9 cellular contexts compared by ENCODE assay signal in the genomic region with DNA sequence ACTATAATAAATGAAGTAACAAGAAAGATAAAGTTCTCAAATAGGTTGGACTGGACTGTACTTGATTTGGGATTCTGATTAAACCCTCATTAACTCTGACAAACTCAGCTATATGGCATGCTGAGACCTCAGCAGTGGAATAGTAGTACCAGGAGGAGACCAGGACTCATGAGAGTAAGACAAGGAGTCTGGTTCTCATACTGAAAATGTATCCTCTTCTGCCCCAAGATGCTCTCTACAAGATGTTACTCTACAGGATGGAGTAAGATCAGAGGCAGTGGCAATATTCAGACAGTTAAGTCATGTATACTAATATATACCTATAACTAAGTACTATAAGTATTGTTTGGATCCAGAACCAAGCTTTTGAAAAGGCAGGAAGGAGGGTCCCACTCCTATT. TPM values are rescaled to one million over a fixed set of nuclear protein-coding genes. Genes with fewer than 3 reads are reported as not detected.
DNase-seq lines count a peak whose midpoint lies in the region; ATAC-seq, FAIRE-seq and TF ChIP-seq lines count a peak whose summit lies in the region.
"Had no signal": no experiment of that assay in that cellular context is flagged by ENCODE, and none has a peak within 500 bp of the region (broad histone marks: within the 10 kb centered on the region; RNA-seq: fewer than 3 reads in every experiment).

No MANE protein-coding gene starts in this region.

- TF ChIP-seq EP300 in H1 (IDR thresholded peaks at IDR 0.05; ENCODE audit: borderline replicate concordance in 1 of 2, low read depth in 2 of 2, low read length in 2 of 2): no peak

- no peak overlapping the region for H2BK120ac ChIP-seq in H1 (replicated peaks; ENCODE audit: low read depth, low read length)

- H3K9me3 Mint-ChIP-seq in activated T-cell treated with anti-CD3 and anti-CD28 coated beads, Interleukin-2, amount 50 U/mL, for 24 hours: no peaks in the 10 kb centered on the region
- no peaks in the 10 kb centered on the region for H3K9me3 Mint-ChIP-seq in stimulated activated effector memory CD8-positive, alpha-beta T cell treated with anti-CD3 and anti-CD28 coated beads, Interleukin-12 subunit alpha, Interleukin-12 subunit beta, amount 100 ng/mL, for 72 hours

- no peak overlapping the region for H3K4ac ChIP-seq in H1 (replicated peaks; ENCODE audit: insufficient read length, low read depth, low read length)

- H3K9me3 ChIP-seq in OCI-LY1 (ENCODE audit: low read length) (no peaks in the 10 kb centered on the region), H1 (ENCODE audit: insufficient read depth in 2 of 2, low read depth in 1 of 2, low read length in 1 of 2) (no peaks in the 10 kb centered on the region), mucosa of descending colon (no peaks in the 10 kb centered on the region), adrenal gland (replicated peaks in 1 of 3) (no peaks in the 10 kb centered on the region)

- no peak overlapping the region for H4K91ac ChIP-seq in H1 (replicated peaks; ENCODE audit: insufficient read length, low read length)

- H4K8ac ChIP-seq in H1 (ENCODE audit: extremely low read depth, insufficient read depth, low read length): no peak overlapping the region

- H3K9ac ChIP-seq in OCI-LY1 (ENCODE audit: low read length) (no peak overlapping the region), H1 (replicated peaks in 1 of 4; ENCODE audit: extremely low read depth in 1 of 4, low read depth in 3 of 4, low read length in 3 of 4) (peak overlapping the region in 1 of 4 experiments; percentile 41; a peak in 1 of 7 replicates)

- H3K23ac ChIP-seq in H1 (ENCODE audit: insufficient read length): no peak overlapping the region

- no peak overlapping the region for H2BK5ac ChIP-seq in H1 (ENCODE audit: low read depth, low read length)

- ATAC-seq in stimulated activated effector memory CD8-positive, alpha-beta T cell treated with anti-CD3 and anti-CD28 coated beads, Interleukin-12 subunit alpha, Interleukin-12 subunit beta, amount 100 ng/mL, for 72 hours: no peak
- no peak for ATAC-seq in mucosa of descending colon

- no peaks in the 10 kb centered on the region for H3K27me3 ChIP-seq in OCI-LY1 (ENCODE audit: insufficient read depth, low read length)
- H3K27me3 ChIP-seq in H1 (replicated peaks in 1 of 4; ENCODE audit: control insufficient read depth in 3 of 4, extremely low read depth in 1 of 4, insufficient read depth in 3 of 4, low read length in 3 of 4): no peaks in the 10 kb centered on the region
- H3K27me3 ChIP-seq in adrenal gland: no peaks in the 10 kb centered on the region

- POLR2A ChIA-PET in H1 (lab: Charles Lee; ENCODE audit: partially characterized antibody): interaction anchor here (0.6 to 11.0 kb wide), 13 partner anchors 9 to 740 kb away, joined by 3 to 890 read pairs (median 6); partner anchors contain the start of genes SNX14 and SYNCRIP

- H3K4me2 ChIP-seq in OCI-LY1 (ENCODE audit: low read length) (peak overlapping the region; percentile 90; the same call in 1 of the 2 replicates), H1 (ENCODE audit: insufficient read depth in 1 of 2, low read depth in 2 of 2, low read length in 2 of 2) (peak overlapping the region; percentile 15 to 76; a peak in 3 of 4 replicates)

- H2AK5ac ChIP-seq in H1 (ENCODE audit: low read depth, low read length): no peak overlapping the region

- peaks cover 73% of the 10 kb centered on the region for H3K36me3 Mint-ChIP-seq in activated T-cell treated with anti-CD3 and anti-CD28 coated beads, Interleukin-2, amount 50 U/mL, for 24 hours (ENCODE audit: low read depth)
- H3K36me3 Mint-ChIP-seq in stimulated activated effector memory CD8-positive, alpha-beta T cell treated with anti-CD3 and anti-CD28 coated beads, Interleukin-12 subunit alpha, Interleukin-12 subunit beta, amount 100 ng/mL, for 72 hours: peaks cover 73% of the 10 kb centered on the region

- H4K20me1 ChIP-seq in OCI-LY1 (ENCODE audit: insufficient read depth, low read length) (no peaks in the 10 kb centered on the region), H1 (replicated peaks in 1 of 2; ENCODE audit: control insufficient read depth in 1 of 2, insufficient read depth in 2 of 2, low read length in 2 of 2) (peaks cover 20 to 25% of the 10 kb centered on the region in 2 experiments)

- peaks cover 69% of the 10 kb centered on the region for H3K4me1 Mint-ChIP-seq in activated T-cell treated with anti-CD3 and anti-CD28 coated beads, Interleukin-2, amount 50 U/mL, for 24 hours (ENCODE audit: low read depth)
- H3K4me1 Mint-ChIP-seq in stimulated activated effector memory CD8-positive, alpha-beta T cell treated with anti-CD3 and anti-CD28 coated beads, Interleukin-12 subunit alpha, Interleukin-12 subunit beta, amount 100 ng/mL, for 72 hours: peaks cover 68% of the 10 kb centered on the region

- no peak for TF ChIP-seq CTCF in OCI-LY1 (IDR thresholded peaks at IDR 0.05; ENCODE audit: low read length)
- no peak for TF ChIP-seq CTCF in H1 (IDR thresholded peaks at IDR 0.05; ENCODE audit: control extremely low read depth in 1 of 3, insufficient read depth in 1 of 3, low read depth in 1 of 3, low read length in 3 of 3)
- no peak for TF ChIP-seq CTCF in mucosa of descending colon (IDR thresholded peaks at IDR 0.05)
- no peak for TF ChIP-seq CTCF in adrenal gland (IDR thresholded peaks at IDR 0.05)

- CTCF ChIA-PET in H1 (lab: Charles Lee; ENCODE audit: partially characterized antibody): interaction anchor here (1.6 to 2.9 kb wide), 2 partner anchors 8 to 35 kb away, joined by 5 to 18 read pairs; no protein-coding TSS in a partner anchor

- DNase-seq in activated T-cell treated with anti-CD3 and anti-CD28 coated beads, Interleukin-2, amount 50 U/mL, for 24 hours: no peak
- no peak for DNase-seq in activated T-cell treated with anti-CD3 and anti-CD28 coated beads, Interleukin-2, amount 50 U/mL, for 1 hour
- DNase-seq in H1 (ENCODE audit: low read depth in 1 of 2, low spot score in 2 of 2): no peak
- no peak for DNase-seq in stimulated activated effector memory CD8-positive, alpha-beta T cell treated with anti-CD3 and anti-CD28 coated beads, Interleukin-12 subunit alpha, Interleukin-12 subunit beta, amount 100 ng/mL, for 72 hours (ENCODE audit: low spot score in 2 of 2)
- no peak for DNase-seq in mucosa of descending colon
- DNase-seq in HuH-7 (ENCODE audit: low spot score): no peak
- no peak for DNase-seq in adrenal gland
- DNase-seq: hypothalamus had no signal

- no peak overlapping the region for H3K14ac ChIP-seq in H1 (ENCODE audit: insufficient read length)

- FAIRE-seq in H1 (lab: Jason Lieb, UNC): no peak

- H3K79me2 ChIP-seq in OCI-LY1 (ENCODE audit: insufficient read depth, low read length): peaks cover 33% of the 10 kb centered on the region
- peaks cover 22 to 58% of the 10 kb centered on the region in 2 experiments for H3K79me2 ChIP-seq in H1 (ENCODE audit: control insufficient read depth in 1 of 2, insufficient read depth in 2 of 2, low read length in 2 of 2)

- no peak overlapping the region for H2BK12ac ChIP-seq in H1 (ENCODE audit: low read depth, low read length)

- no peak overlapping the region for H4K5ac ChIP-seq in H1 (ENCODE audit: insufficient read length, low read depth, low read length)

- H3K4me1 ChIP-seq in OCI-LY1 (ENCODE audit: insufficient read depth, low read length, severe bottlenecking) (peaks cover 28% of the 10 kb centered on the region), H1 (replicated peaks in 1 of 4; ENCODE audit: control insufficient read depth in 3 of 4, insufficient read depth in 4 of 4, low read length in 3 of 4) (peaks cover 0 to 9% (median 6%) of the 10 kb centered on the region in 4 experiments; a peak in 4 of 7 replicates), mucosa of descending colon (ENCODE audit: low read depth) (peaks cover 21% of the 10 kb centered on the region), adrenal gland (replicated peaks in 1 of 2) (peaks cover 24 to 40% of the 10 kb centered on the region in 2 donors)

- H3K23me2 ChIP-seq in H1 (ENCODE audit: low read depth, low read length): peaks cover 4% of the 10 kb centered on the region; the same call in 1 of the 2 replicates

- H3K36me3 ChIP-seq in OCI-LY1 (ENCODE audit: insufficient read depth, low read length) (peaks cover 59% of the 10 kb centered on the region), H1 (ENCODE audit: control insufficient read depth in 2 of 4, insufficient read depth in 4 of 4, low read length in 3 of 4) (peaks cover 0 to 40% (median 23%) of the 10 kb centered on the region in 4 experiments; a peak in 5 of 8 replicates), mucosa of descending colon (ENCODE audit: low read depth) (no peaks in the 10 kb centered on the region), adrenal gland (replicated peaks in 1 of 2) (no peaks in the 10 kb centered on the region)

- no peak overlapping the region for H3K27ac ChIP-seq in OCI-LY1 (ENCODE audit: low read depth, low read length, poor library complexity, severe bottlenecking)
- no peak overlapping the region for H3K27ac ChIP-seq in H1 (ENCODE audit: low read depth, low read length)
- H3K27ac ChIP-seq in adrenal gland: peak overlapping the region in 1 of 5 donors; percentile 64

- H2AFZ ChIP-seq in OCI-LY1 (ENCODE audit: low read length): no peak overlapping the region
- H2AFZ ChIP-seq in H1 (ENCODE audit: low read length): no peak overlapping the region

- peak overlapping the region; percentile 100 for H3K4me3 Mint-ChIP-seq in activated T-cell treated with anti-CD3 and anti-CD28 coated beads, Interleukin-2, amount 50 U/mL, for 24 hours
- peak overlapping the region; percentile 98 for H3K4me3 Mint-ChIP-seq in stimulated activated effector memory CD8-positive, alpha-beta T cell treated with anti-CD3 and anti-CD28 coated beads, Interleukin-12 subunit alpha, Interleukin-12 subunit beta, amount 100 ng/mL, for 72 hours

- peaks cover 4% of the 10 kb centered on the region for H3K27me3 Mint-ChIP-seq in activated T-cell treated with anti-CD3 and anti-CD28 coated beads, Interleukin-2, amount 50 U/mL, for 24 hours

- H3F3A ChIP-seq in OCI-LY1 (ENCODE audit: insufficient read depth, low read length): peaks cover 15% of the 10 kb centered on the region; the same call in 1 of the 2 replicates

- H3K9me2 ChIP-seq in OCI-LY1 (ENCODE audit: low read depth, low read length): no peaks in the 10 kb centered on the region

- H2BK20ac ChIP-seq in H1 (ENCODE audit: low read length): no peak overlapping the region

- H2BK15ac ChIP-seq in H1 (ENCODE audit: low read length): no peak overlapping the region

- no peaks in the 10 kb centered on the region for H3K79me1 ChIP-seq in H1 (ENCODE audit: low read depth, low read length)

- H3K18ac ChIP-seq in H1 (ENCODE audit: extremely low read depth, low read length): no peak overlapping the region

- TF ChIP-seq RAD21 in H1 (IDR thresholded peaks at IDR 0.05 in 1 of 2, conservative IDR thresholded peaks at IDR 0.05 in 1 of 2; ENCODE audit: low read depth in 2 of 2, low read length in 2 of 2): no peak

- H3K27ac Mint-ChIP-seq in activated T-cell treated with anti-CD3 and anti-CD28 coated beads, Interleukin-2, amount 50 U/mL, for 24 hours: peak overlapping the region; percentile 100
- H3K27ac Mint-ChIP-seq in stimulated activated effector memory CD8-positive, alpha-beta T cell treated with anti-CD3 and anti-CD28 coated beads, Interleukin-12 subunit alpha, Interleukin-12 subunit beta, amount 100 ng/mL, for 72 hours: peak overlapping the region; percentile 100

- intact Hi-C loops in mucosa of descending colon (cut with DNase I, micrococcal nuclease): loop anchor here in 1 of 2 donors (5.0 kb wide), 1 partner anchor 32 kb away; the partner anchor contains the start of gene SYNCRIP
- intact Hi-C loops in adrenal gland (cut with DNase I): loop anchor here in 1 of 2 donors (5.0 to 10.0 kb wide), 2 partner anchors 32 to 80 kb away; partner anchors contain the start of genes SNX14 and SYNCRIP

- H3K4me3 ChIP-seq in OCI-LY1 (ENCODE audit: low read depth, low read length, poor library complexity, severe bottlenecking): no peak overlapping the region
- peak overlapping the region in 1 of 4 experiments; percentile 94; a peak in 3 of 8 replicates for H3K4me3 ChIP-seq in H1 (ENCODE audit: extremely low read depth in 1 of 4, insufficient read depth in 2 of 4, low read depth in 3 of 4, low read length in 4 of 4)
- H3K4me3 ChIP-seq in mucosa of descending colon: no peak overlapping the region
- no peak overlapping the region for H3K4me3 ChIP-seq in adrenal gland

- TF ChIP-seq POLR2A in H1 (IDR thresholded peaks at IDR 0.05; ENCODE audit: control extremely low read depth in 1 of 2, low read depth in 2 of 2, low read length in 2 of 2) (peak in 1 of 2 experiments; percentile 39; a peak in 1 of 3 replicates), adrenal gland (IDR thresholded peaks at IDR 0.05) (no peak)

- H3K56ac ChIP-seq in H1 (replicated peaks; ENCODE audit: insufficient read length, low read depth, low read length): no peak overlapping the region

RNA-seq across cellular contexts. Expression of gene SYNCRIP, which starts 31.9 kb away (rescaled TPM):
- 206 and 219 TPM in 2 replicates for total RNA-seq in H1 (2021; fragmentation: NEBNext Ultra II Directional; extraction: Animal tissue kit (Norgen Biotek cat#: 25700))
- polyA plus RNA-seq in H1 (2011; rRNA removed) (14.7 and 16.8 TPM in 2 replicates), adrenal gland (100 to 1,000 TPM in 1 of 3 donors, 10 to 100 TPM in 2; 21.9 to 173 (median 28.2) TPM)
- 25.9 TPM for polyA plus RNA-seq in H1 (2011; cell fraction: cytosol; rRNA removed)
- 11.5 TPM for polyA plus RNA-seq in H1 (2011; cell fraction: nucleus; rRNA removed)
- 117 to 198 TPM (median 139 TPM) in 4 replicates for polyA plus RNA-seq in H1 (2012, experiment 1 of 2)
- 27.7 TPM for polyA plus RNA-seq in H1 (2012, experiment 2 of 2)
- 135 TPM for polyA plus RNA-seq in H1 (2013, experiment 1 of 2)
- polyA plus RNA-seq in H1 (2013, experiment 2 of 2): 140 TPM
- polyA minus RNA-seq in H1 (2011; rRNA and poly(A)+ RNA removed): 15.6 and 29.3 TPM in 2 replicates
- 29.4 TPM for polyA minus RNA-seq in H1 (2011; cell fraction: cytosol; rRNA and poly(A)+ RNA removed)
- polyA minus RNA-seq in H1 (2011; cell fraction: nucleus; rRNA and poly(A)+ RNA removed): 48.2 TPM
- total RNA-seq in mucosa of descending colon (100 to 1,000 TPM in 1 of 3 donors, 10 to 100 TPM in 2; 55.8 to 127 (median 92.7) TPM), adrenal gland (100 to 1,000 TPM in 1 of 8 donors, 10 to 100 TPM in 7; 28.2 to 103 (median 54.9) TPM)
